15 cellular contexts compared by ENCODE assay signal in genomic region chr10:131090761-131091661, GRCh38.
DNase-seq lines count a peak whose midpoint lies in the region; ATAC-seq, FAIRE-seq and TF ChIP-seq lines count a peak whose summit lies in the region.
"Had no signal": no experiment of that assay in that cellular context is flagged by ENCODE, and none has a peak within 500 bp of the region (broad histone marks: within the 10 kb centered on the region; RNA-seq: fewer than 3 reads in every experiment).

No MANE protein-coding gene starts in this region.

- in situ Hi-C loops in GM13976 (cut with MboI; ENCODE audit: low sequenced_read_pairs, unreplicated experiment): no loop called here

- TF ChIP-seq CTCF in kidney (IDR thresholded peaks at IDR 0.05; ENCODE audit: borderline replicate concordance, extremely low read depth, insufficient read depth) (no peak), GM13976 (IDR thresholded peaks at IDR 0.05; ENCODE audit: borderline replicate concordance, control extremely low read depth, extremely low read depth, insufficient read depth, missing control alignments) (no peak)

- DNase-seq in DMS153 treated with DMSO at 0.1 percent for 48 hours (lab: John Stamatoyannopoulos, UW; ENCODE audit: unreplicated experiment) (peak; percentile 72), NCI-H128 (lab: John Stamatoyannopoulos, UW; ENCODE audit: unreplicated experiment) (peak; percentile 38), NCI-H345 (lab: John Stamatoyannopoulos, UW) (peak; percentile 87), kidney (peak; percentile 66), MV-4-11 (lab: John Stamatoyannopoulos, UW) (no peak), GM13976 (ENCODE audit: low spot score) (no peak)
- DNase-seq: activated CD4-positive, CD25-positive, alpha-beta regulatory T cell; activated effector memory CD4-positive, alpha-beta T cell treated with anti-CD3 and anti-CD28 coated beads, Interleukin-2, amount 50 U/mL, for 16 hours; H9; T-helper 1 cell; tibial artery had no signal

- H3K4me1 ChIP-seq in kidney (ENCODE audit: control insufficient read depth in 1 of 2, insufficient read depth in 1 of 2, low read depth in 1 of 2, low read length in 2 of 2): no peaks in the 10 kb centered on the region

- H3K36me3 ChIP-seq in kidney (ENCODE audit: control insufficient read depth in 1 of 2, insufficient read depth in 2 of 2, low read length in 2 of 2): no peaks in the 10 kb centered on the region
- H3K36me3 ChIP-seq: neutrophil, tibial artery had no signal

- H3K27ac ChIP-seq in kidney (ENCODE audit: low read depth in 2 of 2, low read length in 2 of 2): no peak overlapping the region
- H3K27ac ChIP-seq: coronary artery, neutrophil, tibial artery had no signal

- no peak overlapping the region for H3K9ac ChIP-seq in kidney (ENCODE audit: low read length in 2 of 2)

- ATAC-seq in GM19463 (IDR thresholded peaks at IDR 0.05; ENCODE audit: unreplicated experiment): no peak
- ATAC-seq in HG02884 (IDR thresholded peaks at IDR 0.05; ENCODE audit: unreplicated experiment): no peak

- no peak for FAIRE-seq in kidney (lab: Jason Lieb, UNC)

- H3K4me3 ChIP-seq in kidney (ENCODE audit: low read length in 2 of 2): no peak overlapping the region
- H3K4me3 ChIP-seq: coronary artery, tibial artery had no signal

- H3K9me3 ChIP-seq in kidney (ENCODE audit: control insufficient read depth in 1 of 2, low read length in 2 of 2): no peaks in the 10 kb centered on the region
- H3K9me3 ChIP-seq: neutrophil, tibial artery had no signal

- intact Hi-C loops in kidney (cut with DNase I): no loop called here

Comparison
In these comparisons a context has a peak if more than half of its experiments do, and no peak if none do; other contexts are left out.
1. DNase-seq: peak in DMS153 treated with DMSO at 0.1 percent for 48 hours (single experiment), NCI-H128 (single experiment), NCI-H345 (single experiment) and kidney (single experiment); none in MV-4-11 (single experiment) and GM13976 (single experiment).